In genomic region chr2:177174456-177174855, GRCh38 we compare ENCODE assay signal across 26 cellular contexts. TPM values are rescaled to one million over a fixed set of nuclear protein-coding genes. Genes with fewer than 3 reads are reported as not detected.
DNase-seq lines count a peak whose midpoint lies in the region; ATAC-seq, FAIRE-seq and TF ChIP-seq lines count a peak whose summit lies in the region.
"Had no signal": no experiment of that assay in that cellular context is flagged by ENCODE, and none has a peak within 500 bp of the region (broad histone marks: within the 10 kb centered on the region; RNA-seq: fewer than 3 reads in every experiment).

No MANE protein-coding gene starts in this region.

- peaks cover 3% of the 10 kb centered on the region for H3K4me1 Mint-ChIP-seq in CD4-positive, alpha-beta T cell (ENCODE audit: low read depth)

- CTCF ChIA-PET in HEK293 (lab: Yijun Ruan, JAX), result interaction anchor here (0.6 to 1.0 kb wide), 3 partner anchors 24 to 620 kb away, joined by 3 to 5 read pairs (median 3); no protein-coding TSS in a partner anchor
- CTCF ChIA-PET in HepG2 (lab: Yijun Ruan, JAX; ENCODE audit: low intra/inter-chr PET ratio, low total read pairs), result no interaction called here
- CTCF ChIA-PET in CD4-positive, alpha-beta T cell (lab: Charles Lee), result no interaction called here

- no peak overlapping the region for H3K27ac ChIP-seq in HEK293 (ENCODE audit: extremely low read depth, low read depth, low read length)
- no peak overlapping the region for H3K27ac ChIP-seq in HepG2 (ENCODE audit: extremely low read length, insufficient read depth, low read length)
- H3K27ac ChIP-seq in CD4-positive, alpha-beta T cell (ENCODE audit: low read depth, low read length), result no peak overlapping the region
- H3K27ac ChIP-seq: coronary artery, lower lobe of right lung, vagina had no signal

- H3K27me3 ChIP-seq in adipocyte (replicated peaks; ENCODE audit: control insufficient read depth, insufficient read depth, low read length) (no peaks in the 10 kb centered on the region), HepG2 (ENCODE audit: control insufficient read depth in 1 of 2, insufficient read depth in 2 of 2, low read length in 2 of 2) (no peaks in the 10 kb centered on the region)
- no peaks in the 10 kb centered on the region for H3K27me3 ChIP-seq in CD4-positive, alpha-beta T cell (ENCODE audit: control insufficient read depth, insufficient read depth, low read length)
- H3K27me3 ChIP-seq: vagina had no signal

- POLR2A ChIA-PET in HEK293 (lab: Yijun Ruan, JAX), result no interaction called here
- POLR2A ChIA-PET in HepG2 (lab: Yijun Ruan, JAX), result interaction anchor here (1.9 to 2.1 kb wide), 2 partner anchors 11 to 38 kb away, joined by 7 to 10 read pairs; partner anchors contain the start of gene HNRNPA3
- POLR2A ChIA-PET in CD4-positive, alpha-beta T cell (lab: Charles Lee), result no interaction called here

- no peak overlapping the region for H3K4me3 Mint-ChIP-seq in CD4-positive, alpha-beta T cell
- H3K4me3 Mint-ChIP-seq: activated naive CD4-positive, alpha-beta T cell treated with anti-CD3 and anti-CD28 coated beads for 36 hours; CD4-positive, CD25-positive, alpha-beta regulatory T cell; effector memory CD8-positive, alpha-beta T cell; stimulated activated effector memory CD8-positive, alpha-beta T cell treated with anti-CD3 and anti-CD28 coated beads, Interleukin-12 subunit alpha, Interleukin-12 subunit beta, amount 100 ng/mL, for 72 hours; T-helper 2 cell treated with Interferon-gamma antibody and Interleukin-4, amounts not matched to agents 5 μg/mL and 100 μg/mL, for 36 hours had no signal

- no peak for TF ChIP-seq POLR2A in HepG2 (IDR thresholded peaks at IDR 0.05; ENCODE audit: insufficient read depth in 1 of 2, low read depth in 2 of 2, low read length in 2 of 2)

- no peak overlapping the region for H2AFZ ChIP-seq in HepG2 (ENCODE audit: low read length)

- BruUV-seq in HepG2 (replicated peaks; lab: Mats Ljungman, UMichigan), result no TSS peak

- no peak for FAIRE-seq in HepG2 (lab: Jason Lieb, UNC)
- FAIRE-seq: kidney had no signal

- no peaks in the 10 kb centered on the region for H3K27me3 Mint-ChIP-seq in CD4-positive, alpha-beta T cell

- DNase-seq in adipocyte (ENCODE audit: low read depth) (peak; percentile 6), HepG2 (ENCODE audit: low spot score) (no peak), sciatic nerve (ENCODE audit: low spot score) (no peak)
- DNase-seq in CD4-positive, alpha-beta T cell, result no peak
- DNase-seq: activated naive CD4-positive, alpha-beta T cell treated with anti-CD3 and anti-CD28 coated beads for 36 hours; amygdala; CD4-positive, CD25-positive, alpha-beta regulatory T cell; DMS 273 treated with DMSO at 0.1 percent for 48 hours; effector memory CD8-positive, alpha-beta T cell; kidney; lower lobe of right lung; NCI-H1092 treated with DMSO at 0.1 percent for 48 hours; NCI-H2029 treated with DMSO at 0.1 percent for 48 hours; NCI-H2227 treated with DMSO at 0.1 percent for 48 hours; NCI-H69; nucleus accumbens; RPMI8226; SK-N-SH had no signal

- no peaks in the 10 kb centered on the region for H3K36me3 ChIP-seq in HEK293 (ENCODE audit: control insufficient read depth in 2 of 2, insufficient read depth in 1 of 2, low read length in 2 of 2)
- no peaks in the 10 kb centered on the region for H3K36me3 ChIP-seq in adipocyte (ENCODE audit: control insufficient read depth, insufficient read depth, low read length, severe bottlenecking)
- no peaks in the 10 kb centered on the region for H3K36me3 ChIP-seq in HepG2 (replicated peaks in 1 of 2; ENCODE audit: control insufficient read depth in 1 of 2, insufficient read depth in 2 of 2, low read length in 2 of 2)
- H3K36me3 ChIP-seq: lower lobe of right lung, vagina had no signal

- no peak for TF ChIP-seq RAD21 in HepG2 (CRISPR knock-in tag; IDR thresholded peaks at IDR 0.05)

- intact Hi-C loops in HepG2 (cut with micrococcal nuclease; ENCODE audit: unreplicated experiment), result no loop called here
- intact Hi-C loops in sciatic nerve (cut with DNase I), result no loop called here
- intact Hi-C loops in CD4-positive, alpha-beta T cell (cut with DNase I, micrococcal nuclease), result loop anchor here in 1 of 2 experiments (5.0 kb wide), 1 partner anchor 548 kb away; no protein-coding TSS in a partner anchor

- H3K9ac ChIP-seq in adipocyte (ENCODE audit: low read length), result no peak overlapping the region
- H3K9ac ChIP-seq in HepG2 (ENCODE audit: insufficient read depth, low read depth, low read length), result no peak overlapping the region
- H3K9ac ChIP-seq: SK-N-SH had no signal

- no peaks in the 10 kb centered on the region for H3K9me3 ChIP-seq in HEK293 (ENCODE audit: control insufficient read depth, insufficient read depth, low read depth, low read length)
- H3K9me3 ChIP-seq in adipocyte (ENCODE audit: control insufficient read depth, low read length), result no peaks in the 10 kb centered on the region
- H3K9me3 ChIP-seq in HepG2 (ENCODE audit: low read length), result no peaks in the 10 kb centered on the region
- no peaks in the 10 kb centered on the region for H3K9me3 ChIP-seq in CD4-positive, alpha-beta T cell (ENCODE audit: control insufficient read depth, low read length)
- H3K9me3 ChIP-seq: lower lobe of right lung, SK-N-SH, vagina had no signal

- no peak for TF ChIP-seq EP300 in HepG2 (IDR thresholded peaks at IDR 0.05; ENCODE audit: low read depth in 2 of 2, low read length in 2 of 2)
- no peak for TF ChIP-seq EP300 in HepG2 (CRISPR knock-in tag; IDR thresholded peaks at IDR 0.05; ENCODE audit: borderline replicate concordance)

- H3K27ac Mint-ChIP-seq in CD4-positive, alpha-beta T cell, result no peak overlapping the region
- H3K27ac Mint-ChIP-seq: activated naive CD4-positive, alpha-beta T cell treated with anti-CD3 and anti-CD28 coated beads for 36 hours; effector memory CD8-positive, alpha-beta T cell; stimulated activated effector memory CD8-positive, alpha-beta T cell treated with anti-CD3 and anti-CD28 coated beads, Interleukin-12 subunit alpha, Interleukin-12 subunit beta, amount 100 ng/mL, for 72 hours; T-helper 2 cell treated with Interferon-gamma antibody and Interleukin-4, amounts not matched to agents 5 μg/mL and 100 μg/mL, for 36 hours had no signal

- 76% methylated on average over 5 of the region's 5 CpGs for WGBS in HepG2 (ENCODE audit: low lambda C conversion rate)

- no peak for ATAC-seq in HepG2
- peak; percentile 58 for ATAC-seq in sciatic nerve
- no peak for ATAC-seq in CD4-positive, alpha-beta T cell (ENCODE audit: poor library complexity)
- ATAC-seq in GM21390 (IDR thresholded peaks at IDR 0.05; ENCODE audit: unreplicated experiment), result no peak
- no peak for ATAC-seq in HG02623 (IDR thresholded peaks at IDR 0.05; ENCODE audit: unreplicated experiment)
- ATAC-seq: effector memory CD8-positive, alpha-beta T cell; esophagus mucosa; lower lobe of right lung; stimulated activated effector memory CD8-positive, alpha-beta T cell treated with anti-CD3 and anti-CD28 coated beads, Interleukin-12 subunit alpha, Interleukin-12 subunit beta, amount 100 ng/mL, for 72 hours had no signal

- no peaks in the 10 kb centered on the region for H3K79me2 ChIP-seq in HepG2 (ENCODE audit: insufficient read depth, low read length)

- in situ Hi-C loops in HepG2 (cut with HindIII; ENCODE audit: extremely low pct_ligation_motif_present, low pct_unique_long_range_greater_than_20kb), result no loop called here

- H3K4me3 ChIP-seq in HEK293 (ENCODE audit: low read depth, low read length) (no peak overlapping the region), adipocyte (ENCODE audit: low read length) (no peak overlapping the region), HepG2 (replicated peaks in 1 of 3; ENCODE audit: insufficient read depth in 1 of 3, low read depth in 2 of 3, low read length in 3 of 3) (no peak overlapping the region)
- H3K4me3 ChIP-seq: coronary artery, lower lobe of right lung, vagina had no signal

- no peaks in the 10 kb centered on the region for H3K9me3 Mint-ChIP-seq in CD4-positive, alpha-beta T cell
- H3K9me3 Mint-ChIP-seq: activated naive CD4-positive, alpha-beta T cell treated with anti-CD3 and anti-CD28 coated beads for 36 hours; CD4-positive, CD25-positive, alpha-beta regulatory T cell; effector memory CD8-positive, alpha-beta T cell; stimulated activated effector memory CD8-positive, alpha-beta T cell treated with anti-CD3 and anti-CD28 coated beads, Interleukin-12 subunit alpha, Interleukin-12 subunit beta, amount 100 ng/mL, for 72 hours; T-helper 2 cell treated with Interferon-gamma antibody and Interleukin-4, amounts not matched to agents 5 μg/mL and 100 μg/mL, for 36 hours had no signal

- TF ChIP-seq CTCF in HEK293 (tag by site-specific recombination; IDR thresholded peaks at IDR 0.05) (no peak), HepG2 (CRISPR knock-in tag; IDR thresholded peaks at IDR 0.05) (no peak)
- no peak for TF ChIP-seq CTCF in CD4-positive, alpha-beta T cell (IDR thresholded peaks at IDR 0.05)

- H3K4me1 ChIP-seq in HEK293 (ENCODE audit: control insufficient read depth, insufficient read depth, low read length) (no peaks in the 10 kb centered on the region), adipocyte (ENCODE audit: control insufficient read depth, insufficient read depth, low read length) (peaks cover 11% of the 10 kb centered on the region), HepG2 (ENCODE audit: insufficient read depth, low read length) (peaks cover 79% of the 10 kb centered on the region)

- no peaks in the 10 kb centered on the region for H4K20me1 ChIP-seq in HepG2 (ENCODE audit: insufficient read depth, low read length)

- H3K4me2 ChIP-seq in HepG2 (ENCODE audit: low read depth, low read length), result no peak overlapping the region
- H3K4me2 ChIP-seq: SK-N-SH had no signal

- H3K36me3 Mint-ChIP-seq in CD4-positive, alpha-beta T cell (ENCODE audit: low read depth), result no peaks in the 10 kb centered on the region
- H3K36me3 Mint-ChIP-seq: CD4-positive, CD25-positive, alpha-beta regulatory T cell; stimulated activated effector memory CD8-positive, alpha-beta T cell treated with anti-CD3 and anti-CD28 coated beads, Interleukin-12 subunit alpha, Interleukin-12 subunit beta, amount 100 ng/mL, for 72 hours had no signal

RNA-seq across cellular contexts. Expression of gene HNRNPA3, which starts 38.1 kb away (rescaled TPM):
- total RNA-seq in HepG2 (2016; rRNA removed; fragmentation: Illumina TruSeq; extraction: Trizol), result 97.7 and 164 TPM in 2 replicates
- total RNA-seq in HepG2 (2016; cell fraction: cytosol; rRNA removed; fragmentation: Illumina TruSeq; extraction: Trizol; ENCODE audit: low read depth), result 14.2 and 15.3 TPM in 2 replicates
- total RNA-seq in HepG2 (2016; cell fraction: insoluble cytoplasmic fraction; rRNA removed; fragmentation: Illumina TruSeq; extraction: Trizol), result 105 and 171 TPM in 2 replicates
- 84.7 and 87.9 TPM in 2 replicates for total RNA-seq in HepG2 (2016; cell fraction: membrane; rRNA removed; fragmentation: Illumina TruSeq; extraction: Trizol)
- total RNA-seq in HepG2 (2016; cell fraction: nucleus; rRNA removed; fragmentation: Illumina TruSeq; extraction: Trizol), result 152 and 163 TPM in 2 replicates
- polyA plus RNA-seq in HepG2 (2011; rRNA removed), result 52.3 and 73.3 TPM in 2 replicates
- 28.9 and 35.7 TPM in 2 replicates for polyA plus RNA-seq in HepG2 (2011; cell fraction: cytosol; rRNA removed)
- polyA plus RNA-seq in HepG2 (2011; cell fraction: nucleus; rRNA removed), result 80.5 and 102 TPM in 2 replicates
- 166 and 486 TPM in 2 replicates for polyA plus RNA-seq in HepG2 (2012)
- polyA plus RNA-seq in HepG2 (2016; cell fraction: cytosol; fragmentation: Illumina TruSeq; extraction: Trizol; ENCODE audit: low read depth), result 36.5 and 45.0 TPM in 2 replicates
- 1,088 and 1,120 TPM in 2 replicates for polyA plus RNA-seq in HepG2 (2016; cell fraction: insoluble cytoplasmic fraction; fragmentation: Illumina TruSeq; extraction: Trizol; ENCODE audit: low read depth)
- 139 and 151 TPM in 2 replicates for polyA plus RNA-seq in HepG2 (2016; cell fraction: membrane; fragmentation: Illumina TruSeq; extraction: Trizol; ENCODE audit: low read depth)
- polyA plus RNA-seq in HepG2 (2016; cell fraction: nucleus; fragmentation: Illumina TruSeq; extraction: Trizol; ENCODE audit: insufficient read depth, low read depth), result 525 and 575 TPM in 2 replicates
- polyA minus RNA-seq in HepG2 (2011; rRNA and poly(A)+ RNA removed; ENCODE audit: low replicate concordance), result 11.2 and 12.3 TPM in 2 replicates
- 34.8 and 38.9 TPM in 2 replicates for polyA minus RNA-seq in HepG2 (2011; cell fraction: cytosol; rRNA and poly(A)+ RNA removed)
- polyA minus RNA-seq in HepG2 (2011; cell fraction: nucleus; rRNA and poly(A)+ RNA removed), result 205 and 222 TPM in 2 replicates
- total RNA-seq in sciatic nerve, result 161 TPM
- 100 to 1,000 TPM; 162 to 167 TPM for total RNA-seq in CD4-positive, alpha-beta T cell

Comparison
In these comparisons a context has a peak if more than half of its experiments do, and no peak if none do; other contexts are left out.
1. Of the 63 proteins assayed by ChIP-seq in both HepG2 and HEK293: peak only in HepG2: none; only in HEK293: ZNF335; in both: none; in neither: 62.